ENCODE assay signal across 1 cellular context in genomic region chr2:230170532-230170931, GRCh38.
TF ChIP-seq lines count a peak whose summit lies in the region.

No MANE protein-coding gene starts in this region.

TF ChIP-seq in K562, 482 proteins besides CTCF, POLR2A, EP300 and RAD21 (continues in another document):
- TF ChIP-seq XRCC4 (IDR thresholded peaks at IDR 0.05; ENCODE audit: extremely low read depth, insufficient read depth, insufficient read length) (no peak), TCF7 (IDR thresholded peaks at IDR 0.05; ENCODE audit: borderline replicate concordance) (no peak), AFF1 (IDR thresholded peaks at IDR 0.05; ENCODE audit: low read depth in 1 of 2, partially characterized antibody in 2 of 2) (no peak), HMG20B (CRISPR knock-in tag; IDR thresholded peaks at IDR 0.05) (no peak), CREBBP (IDR thresholded peaks at IDR 0.05; ENCODE audit: low read depth, low read length) (no peak), TAL1 (IDR thresholded peaks at IDR 0.05) (no peak), TBP (optimal IDR thresholded peaks at IDR 0.05; ENCODE audit: low read depth, low read length) (no peak), MEIS2 (IDR thresholded peaks at IDR 0.05; ENCODE audit: partially characterized antibody) (peak; percentile 75), HIVEP1 (CRISPR knock-in tag; IDR thresholded peaks at IDR 0.05) (no peak), NEUROD1 (IDR thresholded peaks at IDR 0.05; ENCODE audit: borderline replicate concordance, low read depth, low read length, partially characterized antibody) (no peak), FOSL1 (tag; conservative IDR thresholded peaks at IDR 0.05) (0 out of 2 replicates have a peak, but pooled peaks have one; percentile 13), KLF13 (tag; IDR thresholded peaks at IDR 0.05; ENCODE audit: borderline replicate concordance, low read depth) (no peak), JUND (IDR thresholded peaks at IDR 0.05; ENCODE audit: borderline replicate concordance, low read depth, low read length) (peak; percentile 53; the same call in 1 of the 2 replicates), JUND (tag; IDR thresholded peaks at IDR 0.05; ENCODE audit: borderline replicate concordance, low read depth, low read length) (peak; percentile 55; the same call in 1 of the 3 replicates), HDAC8 (tag; IDR thresholded peaks at IDR 0.05) (no peak), ZBTB40 (IDR thresholded peaks at IDR 0.05) (no peak), ZBTB40 (CRISPR knock-in tag; IDR thresholded peaks at IDR 0.05) (no peak), CEBPB (tag; IDR thresholded peaks at IDR 0.05) (peak; percentile 90), HCFC1 (IDR thresholded peaks at IDR 0.05; ENCODE audit: low read depth, low read length) (no peak), NUFIP1 (IDR thresholded peaks at IDR 0.05; ENCODE audit: partially characterized antibody) (no peak), TFAP4 (CRISPR knock-in tag; IDR thresholded peaks at IDR 0.05; ENCODE audit: borderline replicate concordance) (0 out of 2 replicates have a peak, but pooled peaks have one; percentile 20), NRF1 (conservative IDR thresholded peaks at IDR 0.05 in 1 of 2, IDR thresholded peaks at IDR 0.05 in 1 of 2) (peak; percentile 59 to 63), NCOA1 (IDR thresholded peaks at IDR 0.05; ENCODE audit: low read depth) (no peak), IRF9 (tag; IDR thresholded peaks at IDR 0.05) (no peak), KDM2B (CRISPR knock-in tag; IDR thresholded peaks at IDR 0.05) (no peak), ETV1 (tag; conservative IDR thresholded peaks at IDR 0.05; ENCODE audit: low read depth) (peak; percentile 52), CTBP1 (IDR thresholded peaks at IDR 0.05; ENCODE audit: borderline replicate concordance) (no peak), RBM15 (IDR thresholded peaks at IDR 0.05; ENCODE audit: insufficient read depth, low read length) (no peak), GABPA (tag; conservative IDR thresholded peaks at IDR 0.05; ENCODE audit: low read depth) (peak; percentile 56), ZNF518B (CRISPR knock-in tag; IDR thresholded peaks at IDR 0.05) (no peak), SOX6 (IDR thresholded peaks at IDR 0.05) (peak; percentile 83), ZBTB8A (IDR thresholded peaks at IDR 0.05; ENCODE audit: partially characterized antibody) (no peak), ZBTB17 (CRISPR knock-in tag; IDR thresholded peaks at IDR 0.05) (no peak), CREM (IDR thresholded peaks at IDR 0.05; ENCODE audit: low read depth) (peak; percentile 62; the same call in 1 of the 2 replicates), ZBTB34 (CRISPR knock-in tag; IDR thresholded peaks at IDR 0.05) (no peak), ZSCAN32 (CRISPR knock-in tag; IDR thresholded peaks at IDR 0.05) (no peak), KHSRP (IDR thresholded peaks at IDR 0.05) (no peak), FOXP4 (CRISPR knock-in tag; IDR thresholded peaks at IDR 0.05; ENCODE audit: borderline replicate concordance) (no peak), CCAR2 (IDR thresholded peaks at IDR 0.05; ENCODE audit: low read depth, low read length) (no peak), MLX (CRISPR knock-in tag; conservative IDR thresholded peaks at IDR 0.05) (no peak)
